1 cellular context compared by ENCODE assay signal in genomic region chr18:48683661-48684060, GRCh38.
TF ChIP-seq lines count a peak whose summit lies in the region.

No MANE protein-coding gene starts in this region.

TF ChIP-seq in GM23338, 12 proteins besides CTCF, POLR2A, EP300 and RAD21 (continued from another document):
- no peak for TF ChIP-seq ZNF462 (CRISPR knock-in tag; IDR thresholded peaks at IDR 0.05)
